26 cellular contexts compared by ENCODE assay signal in genomic region chr19:35521124-35521743, GRCh38. TPM values are rescaled to one million over a fixed set of nuclear protein-coding genes. Genes with fewer than 3 reads are reported as not detected.
"Had no signal": no experiment of that assay in that cellular context is flagged by ENCODE, and none has a peak within 500 bp of the region (broad histone marks: within the 10 kb centered on the region; RNA-seq: fewer than 3 reads in every experiment).

No MANE protein-coding gene starts in this region.

- ATAC-seq: activated CD8-positive, alpha-beta T cell treated with anti-CD3 and anti-CD28 coated beads for 36 hours; activated T-helper 17 cell treated with anti-CD3 and anti-CD28 coated beads, Interleukin-2, amount 50 U/mL, for 72 hours; effector memory CD8-positive, alpha-beta T cell; left lung; stimulated activated naive CD8-positive, alpha-beta T cell treated with anti-CD3 and anti-CD28 coated beads, Interleukin-15, Interleukin-2, amounts not matched to agents 100 U/mL and 50 U/mL, for 24 hours had no signal

- H3K4me3 ChIP-seq: left lung, prostate gland, right atrium auricular region, skin epidermis, tibial nerve, uterus had no signal

- H3K9me3 ChIP-seq: left lung, prostate gland, right atrium auricular region, tibial nerve, uterus had no signal

- H3K36me3 ChIP-seq: left lung, prostate gland, right atrium auricular region, tibial nerve, uterus had no signal

- H3K27me3 ChIP-seq: right atrium auricular region, uterus had no signal

- H3K27ac ChIP-seq: left lung, prostate gland, right atrium auricular region, skin epidermis, tibial nerve, uterus had no signal

- DNase-seq: activated CD4-positive, alpha-beta T cell treated with anti-CD3 and anti-CD28 coated beads, Interleukin-2, amount 10 ng/mL, durations not matched to agents 24 days and 14 days; activated CD8-positive, alpha-beta T cell treated with anti-CD3 and anti-CD28 coated beads for 36 hours; activated naive CD4-positive, alpha-beta T cell; activated naive CD8-positive, alpha-beta T cell treated with anti-CD3 and anti-CD28 coated beads for 36 hours; activated T-cell treated with anti-CD3 and anti-CD28 coated beads, Interleukin-2, amount 50 U/mL, for 1 hour; amniotic stem cell; dermis blood vessel endothelial cell; effector memory CD8-positive, alpha-beta T cell; foreskin fibroblast; glutamatergic neuron; left lung; nephron progenitor cell; stimulated activated naive CD8-positive, alpha-beta T cell treated with anti-CD3 and anti-CD28 coated beads, Interleukin-15, Interleukin-2, amounts not matched to agents 100 U/mL and 50 U/mL, for 24 hours; substantia nigra; T-helper 9 cell; uterus had no signal

- H3K9me3 Mint-ChIP-seq: activated CD4-positive, alpha-beta T cell treated with anti-CD3 and anti-CD28 coated beads, Interleukin-2, amount 10 ng/mL, durations not matched to agents 24 days and 14 days; activated CD8-positive, alpha-beta T cell treated with anti-CD3 and anti-CD28 coated beads for 36 hours; activated naive CD8-positive, alpha-beta T cell treated with anti-CD3 and anti-CD28 coated beads for 36 hours; activated T-helper 17 cell treated with anti-CD3 and anti-CD28 coated beads, Interleukin-2, amount 50 U/mL, for 72 hours; effector memory CD8-positive, alpha-beta T cell; nephron progenitor cell had no signal

- H3K27ac Mint-ChIP-seq: activated CD4-positive, alpha-beta T cell treated with anti-CD3 and anti-CD28 coated beads, Interleukin-2, amount 10 ng/mL, durations not matched to agents 24 days and 14 days; activated CD8-positive, alpha-beta T cell treated with anti-CD3 and anti-CD28 coated beads for 36 hours; activated naive CD8-positive, alpha-beta T cell treated with anti-CD3 and anti-CD28 coated beads for 36 hours; activated T-helper 17 cell treated with anti-CD3 and anti-CD28 coated beads, Interleukin-2, amount 50 U/mL, for 72 hours; effector memory CD8-positive, alpha-beta T cell; nephron progenitor cell had no signal

- H3K36me3 Mint-ChIP-seq: activated naive CD8-positive, alpha-beta T cell treated with anti-CD3 and anti-CD28 coated beads for 36 hours had no signal

- H3K4me3 Mint-ChIP-seq: activated CD4-positive, alpha-beta T cell treated with anti-CD3 and anti-CD28 coated beads, Interleukin-2, amount 10 ng/mL, durations not matched to agents 24 days and 14 days; activated CD8-positive, alpha-beta T cell treated with anti-CD3 and anti-CD28 coated beads for 36 hours; activated naive CD8-positive, alpha-beta T cell treated with anti-CD3 and anti-CD28 coated beads for 36 hours; activated T-helper 17 cell treated with anti-CD3 and anti-CD28 coated beads, Interleukin-2, amount 50 U/mL, for 72 hours; effector memory CD8-positive, alpha-beta T cell; nephron progenitor cell had no signal

- H3K4me1 ChIP-seq: left lung, prostate gland, right atrium auricular region, tibial nerve, uterus had no signal

- H3K4me1 Mint-ChIP-seq: activated CD4-positive, alpha-beta T cell treated with anti-CD3 and anti-CD28 coated beads, Interleukin-2, amount 10 ng/mL, durations not matched to agents 24 days and 14 days; activated naive CD8-positive, alpha-beta T cell treated with anti-CD3 and anti-CD28 coated beads for 36 hours; activated T-helper 17 cell treated with anti-CD3 and anti-CD28 coated beads, Interleukin-2, amount 50 U/mL, for 72 hours had no signal

RNA-seq across cellular contexts. Expression of gene SBSN, which starts 6.9 kb away (rescaled TPM):
- total RNA-seq: activated CD4-positive, alpha-beta T cell treated with anti-CD3 and anti-CD28 coated beads, Interleukin-2, amount 10 ng/mL, durations not matched to agents 24 days and 14 days; activated CD8-positive, alpha-beta T cell treated with anti-CD3 and anti-CD28 coated beads for 36 hours; activated naive CD8-positive, alpha-beta T cell treated with anti-CD3 and anti-CD28 coated beads for 36 hours; activated T-helper 17 cell treated with anti-CD3 and anti-CD28 coated beads, Interleukin-2, amount 50 U/mL, for 72 hours; cerebellum; dermis blood vessel endothelial cell; kidney epithelial cell; lung microvascular endothelial cell; myocyte; right atrium auricular region; tibial nerve had no signal

RNA-seq across cellular contexts. Expression of gene DMKN, which starts 7.8 kb away (rescaled TPM):
- total RNA-seq: activated CD4-positive, alpha-beta T cell treated with anti-CD3 and anti-CD28 coated beads, Interleukin-2, amount 10 ng/mL, durations not matched to agents 24 days and 14 days; lung microvascular endothelial cell had no signal

RNA-seq across cellular contexts. Expression of gene GAPDHS, which starts 12.0 kb away (rescaled TPM):
- total RNA-seq: activated CD4-positive, alpha-beta T cell treated with anti-CD3 and anti-CD28 coated beads, Interleukin-2, amount 10 ng/mL, durations not matched to agents 24 days and 14 days; activated CD8-positive, alpha-beta T cell treated with anti-CD3 and anti-CD28 coated beads for 36 hours; activated naive CD8-positive, alpha-beta T cell treated with anti-CD3 and anti-CD28 coated beads for 36 hours; activated T-helper 17 cell treated with anti-CD3 and anti-CD28 coated beads, Interleukin-2, amount 50 U/mL, for 72 hours; cerebellum; dermis blood vessel endothelial cell; kidney epithelial cell; left lung; lung microvascular endothelial cell; myocyte; omental fat pad; right atrium auricular region; tibial nerve; uterus had no signal

RNA-seq across cellular contexts. Expression of gene KRTDAP, which starts 31.0 kb away (rescaled TPM):
- total RNA-seq: activated CD4-positive, alpha-beta T cell treated with anti-CD3 and anti-CD28 coated beads, Interleukin-2, amount 10 ng/mL, durations not matched to agents 24 days and 14 days; activated CD8-positive, alpha-beta T cell treated with anti-CD3 and anti-CD28 coated beads for 36 hours; activated naive CD8-positive, alpha-beta T cell treated with anti-CD3 and anti-CD28 coated beads for 36 hours; activated T-helper 17 cell treated with anti-CD3 and anti-CD28 coated beads, Interleukin-2, amount 50 U/mL, for 72 hours; cerebellum; dermis blood vessel endothelial cell; kidney epithelial cell; left lung; lung microvascular endothelial cell; myocyte; omental fat pad; right atrium auricular region; tibial nerve; uterus had no signal
